In genomic region chr3:23198801-23199200, GRCh38 we compare ENCODE assay signal across 1 cellular context.
TF ChIP-seq lines count a peak whose summit lies in the region.

No MANE protein-coding gene starts in this region.

TF ChIP-seq in WTC11, 78 proteins besides CTCF, POLR2A, EP300 and RAD21 (continued from another document):
- no peak for TF ChIP-seq E2F5 (CRISPR knock-in tag; IDR thresholded peaks at IDR 0.05)
- TF ChIP-seq RORB (CRISPR knock-in tag; IDR thresholded peaks at IDR 0.05), result no peak
- TF ChIP-seq ETV6 (CRISPR knock-in tag; IDR thresholded peaks at IDR 0.05), result no peak
- no peak for TF ChIP-seq PRRX2 (CRISPR knock-in tag; IDR thresholded peaks at IDR 0.05)
- no peak for TF ChIP-seq AR (CRISPR knock-in tag; IDR thresholded peaks at IDR 0.05)
- TF ChIP-seq SMAD4 (CRISPR knock-in tag; IDR thresholded peaks at IDR 0.05), result no peak
- no peak for TF ChIP-seq USF1 (CRISPR knock-in tag; IDR thresholded peaks at IDR 0.05)
- TF ChIP-seq NFE2L1 (CRISPR knock-in tag; IDR thresholded peaks at IDR 0.05), result no peak
- no peak for TF ChIP-seq NFATC4 (CRISPR knock-in tag; IDR thresholded peaks at IDR 0.05)
- no peak for TF ChIP-seq ZNF425 (CRISPR knock-in tag; conservative IDR thresholded peaks at IDR 0.05)
- TF ChIP-seq EMX1 (CRISPR knock-in tag; IDR thresholded peaks at IDR 0.05), result no peak
- no peak for TF ChIP-seq SOX15 (CRISPR knock-in tag; IDR thresholded peaks at IDR 0.05)
- no peak for TF ChIP-seq FOXP4 (CRISPR knock-in tag; IDR thresholded peaks at IDR 0.05)
- no peak for TF ChIP-seq OVOL2 (CRISPR knock-in tag; IDR thresholded peaks at IDR 0.05; ENCODE audit: borderline replicate concordance)
- no peak for TF ChIP-seq JAZF1 (CRISPR knock-in tag; IDR thresholded peaks at IDR 0.05)
- TF ChIP-seq ZNF138 (CRISPR knock-in tag; conservative IDR thresholded peaks at IDR 0.05), result no peak
